ENCODE assay signal across 27 cellular contexts in the genomic region with DNA sequence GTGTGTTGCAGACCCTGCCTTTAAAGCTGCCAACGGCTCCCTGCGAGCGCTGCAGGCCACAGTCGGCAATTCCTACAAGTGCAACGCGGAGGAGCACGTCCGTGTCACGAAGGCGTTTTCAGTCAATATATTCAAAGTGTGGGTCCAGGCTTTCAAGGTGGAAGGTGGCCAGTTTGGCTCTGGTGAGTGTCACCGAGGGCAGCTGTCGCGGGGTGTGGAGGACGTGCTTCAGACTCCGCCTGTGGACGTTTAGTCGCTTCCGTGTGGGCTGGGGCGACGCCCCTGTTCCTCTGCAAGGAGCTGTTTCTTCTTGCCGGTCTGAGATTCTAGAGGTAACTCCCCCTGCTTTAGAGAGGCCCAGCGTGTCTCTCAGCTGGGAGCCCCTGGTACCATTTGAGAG. TPM values are rescaled to one million over a fixed set of nuclear protein-coding genes. Genes with fewer than 3 reads are reported as not detected.
"Had no signal": no experiment of that assay in that cellular context is flagged by ENCODE, and none has a peak within 500 bp of the region (broad histone marks: within the 10 kb centered on the region; RNA-seq: fewer than 3 reads in every experiment).

No MANE protein-coding gene starts in this region.

- H3K27ac Mint-ChIP-seq: activated B cell treated with CpG ODN at 0.5 μM for 24 hours; activated CD4-positive, alpha-beta T cell treated with anti-CD3 and anti-CD28 coated beads, Interleukin-2, amount 10 ng/mL, durations not matched to agents 24 days and 14 days; activated CD8-positive, alpha-beta memory T cell treated with anti-CD3 and anti-CD28 coated beads, Interleukin-2, amount 10 ng/mL, durations not matched to agents 7 days and 5 days; activated naive CD8-positive, alpha-beta T cell treated with anti-CD3 and anti-CD28 coated beads, Interleukin-2, amount 50 U/mL, for 24 hours; activated T-cell treated with anti-CD3 and anti-CD28 coated beads, Interleukin-2, amount 50 U/mL, for 24 hours; activated T-helper 1 cell treated with anti-CD3 and anti-CD28 coated beads, Interleukin-12 subunit alpha, Interleukin-12 subunit beta, Interleukin-2, Interleukin-4 antibody, amounts not matched to agents 30 ng/mL and 10 ng/mL and 1 ng/mL, durations not matched to agents 14 hours and 24 hours and 36 hours; T-helper 17 cell had no signal

- H3K4me1 ChIP-seq: ascending aorta, body of pancreas, Peyer's patch, SJSA1 had no signal

- H3K9me3 Mint-ChIP-seq: activated B cell treated with CpG ODN at 0.5 μM for 24 hours; activated CD4-positive, alpha-beta T cell treated with anti-CD3 and anti-CD28 coated beads, Interleukin-2, amount 10 ng/mL, durations not matched to agents 24 days and 14 days; activated naive CD4-positive, alpha-beta T cell treated with anti-CD3 and anti-CD28 coated beads, Interleukin-2, amount 50 U/mL, for 72 hours; activated naive CD8-positive, alpha-beta T cell treated with anti-CD3 and anti-CD28 coated beads, Interleukin-2, amount 50 U/mL, for 24 hours; activated T-cell treated with anti-CD3 and anti-CD28 coated beads, Interleukin-2, amount 50 U/mL, for 24 hours; activated T-helper 1 cell treated with anti-CD3 and anti-CD28 coated beads, Interleukin-12 subunit alpha, Interleukin-12 subunit beta, Interleukin-2, Interleukin-4 antibody, amounts not matched to agents 30 ng/mL and 10 ng/mL and 1 ng/mL, durations not matched to agents 14 hours and 24 hours and 36 hours; central memory CD8-positive, alpha-beta T cell had no signal

- H3K4me3 ChIP-seq: ascending aorta, body of pancreas, Peyer's patch, SJSA1 had no signal

- DNase-seq: activated B cell treated with CpG ODN at 0.5 μM for 24 hours; activated CD4-positive, alpha-beta T cell treated with anti-CD3 and anti-CD28 coated beads for 1 hour; activated CD4-positive, alpha-beta T cell treated with anti-CD3 and anti-CD28 coated beads, Interleukin-2, amount 10 ng/mL, durations not matched to agents 24 days and 14 days; activated CD4-positive, alpha-beta T cell treated with anti-CD3 and anti-CD28 coated beads, Interleukin-2, amount 50 U/mL, for 48 hours; activated CD8-positive, alpha-beta memory T cell treated with anti-CD3 and anti-CD28 coated beads, Interleukin-2, amount 10 ng/mL, durations not matched to agents 7 days and 5 days; activated effector memory CD4-positive, alpha-beta T cell treated with Interleukin-2 at 50 U/mL for 16 hours; activated naive CD4-positive, alpha-beta T cell treated with Interleukin-2 at 50 U/mL for 16 hours; activated naive CD8-positive, alpha-beta T cell treated with anti-CD3 and anti-CD28 coated beads, Interleukin-2, amount 50 U/mL, for 24 hours; activated T-cell treated with anti-CD3 and anti-CD28 coated beads, Interleukin-2, amount 50 U/mL, for 24 hours; amniotic stem cell; body of pancreas; NCI-H1105; NCI-H1436; NCI-H1694 treated with DMSO at 0.1 percent for 48 hours; NCI-H2029 treated with DMSO at 0.1 percent for 48 hours; NCI-H510A treated with DMSO at 0.1 percent for 48 hours; Peyer's patch; SHP77; T-helper 17 cell; T-helper 9 cell had no signal

- H3K4me3 Mint-ChIP-seq: activated B cell treated with CpG ODN at 0.5 μM for 24 hours; activated CD4-positive, alpha-beta T cell treated with anti-CD3 and anti-CD28 coated beads, Interleukin-2, amount 10 ng/mL, durations not matched to agents 24 days and 14 days; activated CD8-positive, alpha-beta memory T cell treated with anti-CD3 and anti-CD28 coated beads, Interleukin-2, amount 10 ng/mL, durations not matched to agents 7 days and 5 days; activated naive CD8-positive, alpha-beta T cell treated with anti-CD3 and anti-CD28 coated beads, Interleukin-2, amount 50 U/mL, for 24 hours; activated T-cell treated with anti-CD3 and anti-CD28 coated beads, Interleukin-2, amount 50 U/mL, for 24 hours; activated T-helper 1 cell treated with anti-CD3 and anti-CD28 coated beads, Interleukin-12 subunit alpha, Interleukin-12 subunit beta, Interleukin-2, Interleukin-4 antibody, amounts not matched to agents 30 ng/mL and 10 ng/mL and 1 ng/mL, durations not matched to agents 14 hours and 24 hours and 36 hours; central memory CD8-positive, alpha-beta T cell; T-helper 17 cell had no signal

- ATAC-seq: activated CD8-positive, alpha-beta memory T cell treated with anti-CD3 and anti-CD28 coated beads, Interleukin-2, amount 10 ng/mL, durations not matched to agents 7 days and 5 days; activated naive CD4-positive, alpha-beta T cell treated with anti-CD3 and anti-CD28 coated beads, Interleukin-2, amount 50 U/mL, for 72 hours; activated naive CD8-positive, alpha-beta T cell treated with anti-CD3 and anti-CD28 coated beads, Interleukin-2, amount 50 U/mL, for 24 hours; body of pancreas; T-helper 17 cell had no signal

- H3K4me1 Mint-ChIP-seq: activated B cell treated with CpG ODN at 0.5 μM for 24 hours; activated CD4-positive, alpha-beta T cell treated with anti-CD3 and anti-CD28 coated beads, Interleukin-2, amount 10 ng/mL, durations not matched to agents 24 days and 14 days; activated CD8-positive, alpha-beta memory T cell treated with anti-CD3 and anti-CD28 coated beads, Interleukin-2, amount 10 ng/mL, durations not matched to agents 7 days and 5 days; activated naive CD8-positive, alpha-beta T cell treated with anti-CD3 and anti-CD28 coated beads, Interleukin-2, amount 50 U/mL, for 24 hours; central memory CD8-positive, alpha-beta T cell had no signal

- H3K9ac ChIP-seq: KMS-11 had no signal

- H3K27ac ChIP-seq: ascending aorta, KMS-11, Peyer's patch, RWPE1, SJSA1 had no signal

- H3K27me3 ChIP-seq: ascending aorta, body of pancreas, Peyer's patch, SJSA1 had no signal

- H3K27me3 Mint-ChIP-seq: activated B cell treated with CpG ODN at 0.5 μM for 24 hours; activated CD4-positive, alpha-beta T cell treated with anti-CD3 and anti-CD28 coated beads, Interleukin-2, amount 10 ng/mL, durations not matched to agents 24 days and 14 days; activated CD8-positive, alpha-beta memory T cell treated with anti-CD3 and anti-CD28 coated beads, Interleukin-2, amount 10 ng/mL, durations not matched to agents 7 days and 5 days; activated naive CD8-positive, alpha-beta T cell treated with anti-CD3 and anti-CD28 coated beads, Interleukin-2, amount 50 U/mL, for 24 hours; activated T-cell treated with anti-CD3 and anti-CD28 coated beads, Interleukin-2, amount 50 U/mL, for 24 hours; central memory CD8-positive, alpha-beta T cell; T-helper 17 cell had no signal

- H3K9me3 ChIP-seq: ascending aorta, body of pancreas, Peyer's patch, SJSA1 had no signal

RNA-seq across cellular contexts. Expression of gene GRTP1, which starts 42.4 kb away (rescaled TPM):
- total RNA-seq: activated B cell treated with CpG ODN at 0.5 μM for 24 hours; activated CD4-positive, alpha-beta T cell treated with anti-CD3 and anti-CD28 coated beads, Interleukin-2, amount 10 ng/mL, durations not matched to agents 24 days and 14 days; activated CD8-positive, alpha-beta memory T cell treated with anti-CD3 and anti-CD28 coated beads, Interleukin-2, amount 10 ng/mL, durations not matched to agents 7 days and 5 days; activated T-helper 1 cell treated with anti-CD3 and anti-CD28 coated beads, Interleukin-12 subunit alpha, Interleukin-12 subunit beta, Interleukin-2, Interleukin-4 antibody, amounts not matched to agents 30 ng/mL and 10 ng/mL and 1 ng/mL, durations not matched to agents 14 hours and 24 hours and 36 hours had no signal
